ENCODE assay signal across 1 cellular context in the genomic region with DNA sequence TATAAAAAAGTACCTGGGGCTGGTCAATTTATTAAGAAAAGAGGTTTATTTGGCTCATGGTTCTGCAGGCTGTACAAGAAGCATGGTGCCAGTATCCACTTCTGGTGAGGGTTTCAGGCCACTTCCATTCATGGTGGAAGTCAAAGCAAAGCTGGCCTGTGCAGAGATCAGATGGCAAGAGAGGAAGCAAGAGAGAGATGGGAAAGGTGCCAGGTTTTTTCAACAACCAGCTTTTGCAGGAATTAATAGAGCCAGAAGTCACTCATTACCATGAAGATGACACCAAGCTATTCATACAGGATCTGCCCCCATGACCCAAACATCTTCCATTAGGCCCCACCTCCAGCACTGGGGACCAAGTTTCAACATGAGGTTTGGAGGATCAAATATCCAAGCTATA.
TF ChIP-seq lines count a peak whose summit lies in the region.

No MANE protein-coding gene starts in this region.

TF ChIP-seq in liver, 16 proteins besides CTCF, POLR2A, EP300 and RAD21 (continued from another document):
- peak; percentile 2 for TF ChIP-seq ZBTB33 (IDR thresholded peaks at IDR 0.05)
